Comparison of ENCODE assay signal across 1 cellular context in genomic region chr16:85778873-85779272, GRCh38.
TF ChIP-seq lines count a peak whose summit lies in the region.

No MANE protein-coding gene starts in this region.

TF ChIP-seq in HepG2, 621 proteins besides CTCF, POLR2A, EP300 and RAD21:
- no peak for TF ChIP-seq DMTF1 (CRISPR knock-in tag; IDR thresholded peaks at IDR 0.05)
- peak; percentile 46 for TF ChIP-seq AGO2 (optimal IDR thresholded peaks at IDR 0.05; ENCODE audit: low read depth, low read length)
